13 cellular contexts compared by ENCODE assay signal in the genomic region with DNA sequence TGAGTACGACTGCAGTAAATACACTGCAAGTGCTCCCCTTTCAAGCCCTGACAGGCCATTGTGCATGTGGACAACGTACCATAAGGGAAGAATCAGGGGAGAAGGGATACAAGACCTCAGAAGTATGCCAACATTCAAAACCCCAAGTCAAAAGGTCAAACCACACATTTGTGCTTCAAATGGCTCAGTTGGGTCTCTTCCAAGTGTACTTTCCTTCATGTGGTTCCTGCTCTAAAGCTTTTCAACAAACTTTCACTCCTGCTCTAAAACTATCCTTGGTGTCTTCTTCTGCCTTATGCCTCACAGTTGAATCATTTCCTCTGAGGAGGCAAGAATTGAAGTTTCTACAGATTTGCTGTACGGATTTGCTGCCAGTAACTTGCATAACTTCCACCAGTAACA.
DNase-seq lines count a peak whose midpoint lies in the region; ATAC-seq, FAIRE-seq and TF ChIP-seq lines count a peak whose summit lies in the region.
"Had no signal": no experiment of that assay in that cellular context is flagged by ENCODE, and none has a peak within 500 bp of the region (broad histone marks: within the 10 kb centered on the region; RNA-seq: fewer than 3 reads in every experiment).

No MANE protein-coding gene starts in this region.

- intact Hi-C loops in left ventricle myocardium inferior (cut with micrococcal nuclease), result no loop called here
- intact Hi-C loops in tibial artery (cut with DNase I; ENCODE audit: low total_unique reads), result no loop called here

- no peaks in the 10 kb centered on the region for H3K27me3 Mint-ChIP-seq in osteocyte (ENCODE audit: unreplicated experiment)
- H3K27me3 Mint-ChIP-seq: stimulated activated naive CD8-positive, alpha-beta T cell treated with anti-CD3 and anti-CD28 coated beads, Interleukin-15, Interleukin-2, amounts not matched to agents 100 ng/mL and 50 ng/mL, for 24 hours had no signal

- H3K4me1 Mint-ChIP-seq in osteocyte (ENCODE audit: unreplicated experiment), result peaks cover 46% of the 10 kb centered on the region

- H3K4me1 ChIP-seq in left ventricle myocardium inferior (no peaks in the 10 kb centered on the region), tibial artery (peaks cover 0 to 31% (median 3%) of the 10 kb centered on the region in 4 donors)

- no peaks in the 10 kb centered on the region for H3K36me3 ChIP-seq in left ventricle myocardium inferior
- no peaks in the 10 kb centered on the region for H3K36me3 ChIP-seq in tibial artery

- no peak overlapping the region for H3K27ac ChIP-seq in left ventricle myocardium inferior (replicated peaks)
- H3K27ac ChIP-seq in tibial artery, result no peak overlapping the region

- ATAC-seq in HG03159 (IDR thresholded peaks at IDR 0.05; ENCODE audit: unreplicated experiment), result no peak

- H3K27ac Mint-ChIP-seq in osteocyte (ENCODE audit: unreplicated experiment), result peak overlapping the region; percentile 12
- H3K27ac Mint-ChIP-seq: stimulated activated naive CD8-positive, alpha-beta T cell treated with anti-CD3 and anti-CD28 coated beads, Interleukin-15, Interleukin-2, amounts not matched to agents 100 ng/mL and 50 ng/mL, for 24 hours had no signal

- FAIRE-seq in RCC 7860 (lab: Jason Lieb, UNC), result peak; percentile 94
- FAIRE-seq: colon, G401.6 had no signal

- H3K4me3 Mint-ChIP-seq in osteocyte (ENCODE audit: unreplicated experiment), result no peak overlapping the region
- H3K4me3 Mint-ChIP-seq: stimulated activated naive CD8-positive, alpha-beta T cell treated with anti-CD3 and anti-CD28 coated beads, Interleukin-15, Interleukin-2, amounts not matched to agents 100 ng/mL and 50 ng/mL, for 24 hours had no signal

- DNase-seq in GM04504 (ENCODE audit: low read depth) (peak; percentile 98), RCC 7860 (ENCODE audit: low spot score) (peak; percentile 86), epithelial cell of esophagus (ENCODE audit: low read depth) (peak; percentile 95), osteocyte (ENCODE audit: extremely low spot score, unreplicated experiment) (no peak), left ventricle myocardium inferior (no peak), tibial artery (no peak)
- DNase-seq in activated T-cell treated with anti-CD3 and anti-CD28 coated beads, Interleukin-2, amount 50 U/mL, for 48 hours, result no peak
- DNase-seq: NCI-H1417; stimulated activated CD4-positive, alpha-beta T cell treated with anti-CD3 and anti-CD28 coated beads, Interleukin-1b, Interleukin-23, amount 100 ng/mL, for 48 hours had no signal

- H3K36me3 Mint-ChIP-seq in osteocyte (ENCODE audit: unreplicated experiment), result no peaks in the 10 kb centered on the region

- H3K27me3 ChIP-seq in left ventricle myocardium inferior (ENCODE audit: low read depth), result no peaks in the 10 kb centered on the region
- no peaks in the 10 kb centered on the region for H3K27me3 ChIP-seq in tibial artery

- peaks cover 4% of the 10 kb centered on the region for H3K9me3 Mint-ChIP-seq in osteocyte (ENCODE audit: unreplicated experiment)
- H3K9me3 Mint-ChIP-seq: stimulated activated naive CD8-positive, alpha-beta T cell treated with anti-CD3 and anti-CD28 coated beads, Interleukin-15, Interleukin-2, amounts not matched to agents 100 ng/mL and 50 ng/mL, for 24 hours had no signal

- H3K4me3 ChIP-seq in epithelial cell of esophagus (ENCODE audit: low read length) (no peak overlapping the region), left ventricle myocardium inferior (no peak overlapping the region), tibial artery (no peak overlapping the region)

- no peak for TF ChIP-seq CTCF in epithelial cell of esophagus (IDR thresholded peaks at IDR 0.05; ENCODE audit: insufficient read depth, low read depth, low read length, missing control alignments)
- no peak for TF ChIP-seq CTCF in osteocyte (IDR thresholded peaks at IDR 0.05)
- TF ChIP-seq CTCF in left ventricle myocardium inferior (IDR thresholded peaks at IDR 0.05; ENCODE audit: borderline replicate concordance), result no peak
- no peak for TF ChIP-seq CTCF in tibial artery (IDR thresholded peaks at IDR 0.05)

- H3K9me3 ChIP-seq in left ventricle myocardium inferior (replicated peaks), result no peaks in the 10 kb centered on the region
- no peaks in the 10 kb centered on the region for H3K9me3 ChIP-seq in tibial artery

Comparison
In these comparisons a context has a peak if more than half of its experiments do, and no peak if none do; other contexts are left out.
1. DNase-seq: peak in GM04504 (single experiment), RCC 7860 (single experiment) and epithelial cell of esophagus (single experiment); none in osteocyte (single experiment), activated T-cell treated with anti-CD3 and anti-CD28 coated beads, Interleukin-2, amount 50 U/mL, for 48 hours (0 of 2), left ventricle myocardium inferior (single experiment) and tibial artery (0 of 2).